In the genomic region with DNA sequence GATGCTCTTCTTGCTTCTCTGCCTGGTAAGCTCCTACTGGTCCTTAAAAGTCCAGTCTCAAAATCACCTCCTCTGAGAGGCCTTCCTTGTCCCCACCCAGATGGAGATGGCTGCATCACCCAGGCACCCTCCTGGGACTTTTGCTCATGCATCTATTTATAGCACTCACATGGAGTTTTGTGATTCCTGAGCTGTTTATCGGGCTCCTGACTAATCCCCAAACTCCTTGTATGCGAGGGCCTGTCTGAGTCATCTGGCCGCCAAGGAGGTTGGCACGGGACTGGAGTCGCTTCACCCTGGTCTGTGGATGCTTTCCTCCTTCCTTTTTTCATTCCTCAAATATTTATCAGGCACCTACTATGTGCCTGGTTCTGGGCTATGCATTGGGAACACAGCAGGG, we compare ENCODE assay signal across 11 cellular contexts. TPM values are rescaled to one million over a fixed set of nuclear protein-coding genes. Genes with fewer than 3 reads are reported as not detected.
DNase-seq lines count a peak whose midpoint lies in the region; ATAC-seq and TF ChIP-seq lines count a peak whose summit lies in the region.
"Had no signal": no experiment of that assay in that cellular context is flagged by ENCODE, and none has a peak within 500 bp of the region (broad histone marks: within the 10 kb centered on the region; RNA-seq: fewer than 3 reads in every experiment).

No MANE protein-coding gene starts in this region.

- H3K4me1 ChIP-seq in gastroesophageal sphincter = peaks cover 7 to 76% (median 17%) of the 10 kb centered on the region in 3 donors

- peaks cover 18% of the 10 kb centered on the region for H3K36me3 Mint-ChIP-seq in stimulated activated effector memory CD8-positive, alpha-beta T cell treated with anti-CD3 and anti-CD28 coated beads, Interleukin-12 subunit alpha, Interleukin-12 subunit beta, amount 100 ng/mL, for 72 hours

- 27 to 47% methylated on average over 3 to 5 of the region's 5 CpGs for WGBS in gastroesophageal sphincter (ENCODE audit: low coverage in 1 of 2), 2 donors

- no peaks in the 10 kb centered on the region for H3K36me3 ChIP-seq in gastroesophageal sphincter

- no peak for TF ChIP-seq CTCF in gastroesophageal sphincter (IDR thresholded peaks at IDR 0.05)

- peak; percentile 24 for DNase-seq in activated CD4-positive, alpha-beta T cell treated with anti-CD3 and anti-CD28 coated beads for 48 hours
- no peak for DNase-seq in activated CD4-positive, alpha-beta T cell treated with anti-CD3 and anti-CD28 coated beads for 1 hour
- DNase-seq in stimulated activated effector memory CD8-positive, alpha-beta T cell treated with anti-CD3 and anti-CD28 coated beads, Interleukin-12 subunit alpha, Interleukin-12 subunit beta, amount 100 ng/mL, for 72 hours (ENCODE audit: low spot score in 2 of 2) = no peak
- DNase-seq in NCI-H1092 (lab: John Stamatoyannopoulos, UW) (no peak), DMS53 (lab: John Stamatoyannopoulos, UW) (no peak)
- DNase-seq: activated CD8-positive, alpha-beta memory T cell treated with anti-CD3 and anti-CD28 coated beads for 24 hours had no signal

- H3K9me3 Mint-ChIP-seq in stimulated activated effector memory CD8-positive, alpha-beta T cell treated with anti-CD3 and anti-CD28 coated beads, Interleukin-12 subunit alpha, Interleukin-12 subunit beta, amount 100 ng/mL, for 72 hours = no peaks in the 10 kb centered on the region
- H3K9me3 Mint-ChIP-seq: GM23338 had no signal

- TF ChIP-seq EP300 in gastroesophageal sphincter (IDR thresholded peaks at IDR 0.05) = no peak

- peak overlapping the region; percentile 29 for H3K27ac Mint-ChIP-seq in stimulated activated effector memory CD8-positive, alpha-beta T cell treated with anti-CD3 and anti-CD28 coated beads, Interleukin-12 subunit alpha, Interleukin-12 subunit beta, amount 100 ng/mL, for 72 hours
- H3K27ac Mint-ChIP-seq: GM23338 had no signal

- H3K27me3 ChIP-seq in gastroesophageal sphincter = no peaks in the 10 kb centered on the region

- H3K4me1 Mint-ChIP-seq in stimulated activated effector memory CD8-positive, alpha-beta T cell treated with anti-CD3 and anti-CD28 coated beads, Interleukin-12 subunit alpha, Interleukin-12 subunit beta, amount 100 ng/mL, for 72 hours = peaks cover 59% of the 10 kb centered on the region

- H3K9me3 ChIP-seq in gastroesophageal sphincter = no peaks in the 10 kb centered on the region

- peak overlapping the region; percentile 99 for H3K4me3 Mint-ChIP-seq in stimulated activated effector memory CD8-positive, alpha-beta T cell treated with anti-CD3 and anti-CD28 coated beads, Interleukin-12 subunit alpha, Interleukin-12 subunit beta, amount 100 ng/mL, for 72 hours
- H3K4me3 Mint-ChIP-seq: GM23338 had no signal

- no peak for TF ChIP-seq POLR2A in gastroesophageal sphincter (IDR thresholded peaks at IDR 0.05)

- peak; percentile 17 for ATAC-seq in SK-N-SH treated with all-trans-retinoic acid at 6 μM for 48 hours
- ATAC-seq in gastroesophageal sphincter = peak; percentile 25
- ATAC-seq in stimulated activated effector memory CD8-positive, alpha-beta T cell treated with anti-CD3 and anti-CD28 coated beads, Interleukin-12 subunit alpha, Interleukin-12 subunit beta, amount 100 ng/mL, for 72 hours = no peak
- ATAC-seq in HG03439 (IDR thresholded peaks at IDR 0.05; ENCODE audit: unreplicated experiment) = no peak
- ATAC-seq: GM23338 had no signal

- peak overlapping the region; percentile 43 to 97 (median 96) for H3K27ac ChIP-seq in gastroesophageal sphincter
- H3K27ac ChIP-seq: C4-2B had no signal

- no peak overlapping the region for H3K4me3 ChIP-seq in gastroesophageal sphincter
- H3K4me3 ChIP-seq: GM23338 had no signal

TF ChIP-seq in SK-N-SH treated with all-trans-retinoic acid at 6 μM for 48 hours, 23 proteins besides CTCF, POLR2A, EP300 and RAD21:
- TF ChIP-seq ZNF70 (CRISPR knock-in tag; IDR thresholded peaks at IDR 0.05) (peak; percentile 38; the same call in 1 of the 2 replicates), ZFP3 (CRISPR knock-in tag; IDR thresholded peaks at IDR 0.05) (peak; percentile 100), SNAI2 (CRISPR knock-in tag; IDR thresholded peaks at IDR 0.05) (no peak), ARNTL (CRISPR knock-in tag; IDR thresholded peaks at IDR 0.05; ENCODE audit: borderline replicate concordance, low read depth) (no peak)

RNA-seq across cellular contexts. Expression of a gene that starts 2.3 kb away (rescaled TPM):
- total RNA-seq in gastroesophageal sphincter = 10 to 100 TPM; 18.3 to 46.2 (median 35.2) TPM

RNA-seq across cellular contexts. Expression of a gene that starts 29.0 kb away (rescaled TPM):
- 10 to 100 TPM in 3 of 4 donors, 1 to 10 TPM in 1; 8.9 to 22.2 (median 15.4) TPM for total RNA-seq in gastroesophageal sphincter

Comparison
In these comparisons a context has a peak if more than half of its experiments do, and no peak if none do; other contexts are left out.
1. ATAC-seq: peak in SK-N-SH treated with all-trans-retinoic acid at 6 μM for 48 hours (single experiment) and gastroesophageal sphincter (single experiment); none in stimulated activated effector memory CD8-positive, alpha-beta T cell treated with anti-CD3 and anti-CD28 coated beads, Interleukin-12 subunit alpha, Interleukin-12 subunit beta, amount 100 ng/mL, for 72 hours (single experiment) and HG03439 (single experiment).